Comparison of ENCODE assay signal across 28 cellular contexts in genomic region chr21:42391297-42391696, GRCh38. TPM values are rescaled to one million over a fixed set of nuclear protein-coding genes. Genes with fewer than 3 reads are reported as not detected.
"Had no signal": no experiment of that assay in that cellular context is flagged by ENCODE, and none has a peak within 500 bp of the region (broad histone marks: within the 10 kb centered on the region; RNA-seq: fewer than 3 reads in every experiment).

No MANE protein-coding gene starts in this region.

- FAIRE-seq: bronchial epithelial cell had no signal

- H3K4me3 ChIP-seq: lung, right lobe of liver, smooth muscle cell, testis, vagina had no signal

- H3K9me3 Mint-ChIP-seq: activated B cell treated with CpG ODN at 0.5 μM for 24 hours; activated CD8-positive, alpha-beta T cell treated with anti-CD3 and anti-CD28 coated beads for 36 hours; activated naive CD8-positive, alpha-beta T cell treated with anti-CD3 and anti-CD28 coated beads, Interleukin-2, amount 10 ng/mL, durations not matched to agents 7 days and 5 days; neural crest cell had no signal

- H3K36me3 ChIP-seq: right lobe of liver, vagina had no signal

- H3K4me2 ChIP-seq: smooth muscle cell had no signal

- H3K4me1 ChIP-seq: testis, vagina had no signal

- H3K4me3 Mint-ChIP-seq: activated B cell treated with CpG ODN at 0.5 μM for 24 hours; activated CD8-positive, alpha-beta memory T cell treated with anti-CD3 and anti-CD28 coated beads, Interleukin-2, amount 10 ng/mL, durations not matched to agents 7 days and 5 days; neural crest cell had no signal

- H3K27me3 ChIP-seq: right lobe of liver, testis, vagina had no signal

- H3K27me3 Mint-ChIP-seq: activated CD8-positive, alpha-beta memory T cell treated with anti-CD3 and anti-CD28 coated beads, Interleukin-2, amount 10 ng/mL, durations not matched to agents 7 days and 5 days; activated CD8-positive, alpha-beta T cell treated with anti-CD3 and anti-CD28 coated beads for 36 hours; activated naive CD8-positive, alpha-beta T cell treated with anti-CD3 and anti-CD28 coated beads, Interleukin-2, amount 10 ng/mL, durations not matched to agents 7 days and 5 days had no signal

- ATAC-seq: activated CD8-positive, alpha-beta memory T cell treated with anti-CD3 and anti-CD28 coated beads, Interleukin-2, amount 10 ng/mL, durations not matched to agents 7 days and 5 days; activated CD8-positive, alpha-beta T cell treated with anti-CD3 and anti-CD28 coated beads for 36 hours; left lobe of liver; naive thymus-derived CD4-positive, alpha-beta T cell; right lobe of liver had no signal

- H3K27ac ChIP-seq: right lobe of liver, testis, vagina had no signal

- H3K9me3 ChIP-seq: right lobe of liver, testis, vagina had no signal

- DNase-seq: activated B cell treated with CpG ODN at 0.5 μM for 24 hours; activated CD4-positive, alpha-beta T cell treated with anti-CD3 and anti-CD28 coated beads for 4 hours; activated CD8-positive, alpha-beta memory T cell treated with anti-CD3 and anti-CD28 coated beads, Interleukin-2, amount 10 ng/mL, durations not matched to agents 7 days and 5 days; activated CD8-positive, alpha-beta T cell treated with anti-CD3 and anti-CD28 coated beads for 36 hours; activated effector memory CD4-positive, alpha-beta T cell treated with anti-CD3 and anti-CD28 coated beads, Interleukin-2, amount 50 U/mL, for 16 hours; activated naive CD8-positive, alpha-beta T cell treated with anti-CD3 and anti-CD28 coated beads, Interleukin-2, amount 10 ng/mL, durations not matched to agents 7 days and 5 days; activated T-cell treated with anti-CD3 and anti-CD28 coated beads, Interleukin-2, amount 50 U/mL, for 1 hour; amniotic stem cell; foreskin fibroblast; immature natural killer cell; naive thymus-derived CD4-positive, alpha-beta T cell; occipital lobe; stimulated activated CD4-positive, alpha-beta T cell treated with anti-CD3 and anti-CD28 coated beads, Interleukin-15, amount 100 ng/mL, for 24 hours; stimulated activated naive CD4-positive, alpha-beta T cell; T-helper 1 cell; T-helper 9 cell; testis had no signal

- H3K27ac Mint-ChIP-seq: activated B cell treated with CpG ODN at 0.5 μM for 24 hours, immature natural killer cell had no signal

RNA-seq across cellular contexts. Expression of gene TMPRSS3, which starts 4.6 kb away (rescaled TPM):
- total RNA-seq: activated B cell treated with CpG ODN at 0.5 μM for 24 hours, chondrocyte, fibroblast of lung, neural crest cell, occipital lobe, smooth muscle cell had no signal
- polyA plus RNA-seq: fibroblast of lung, smooth muscle cell had no signal

RNA-seq across cellular contexts. Expression of gene UBASH3A, which starts 12.4 kb away (rescaled TPM):
- total RNA-seq: activated B cell treated with CpG ODN at 0.5 μM for 24 hours, bronchial epithelial cell, chondrocyte, epithelial cell of proximal tubule, fibroblast of lung, kidney epithelial cell, neural crest cell, occipital lobe, smooth muscle cell had no signal
- polyA plus RNA-seq: fibroblast of lung, smooth muscle cell had no signal

RNA-seq across cellular contexts. Expression of gene TFF1, which starts 25.0 kb away (rescaled TPM):
- total RNA-seq: activated B cell treated with CpG ODN at 0.5 μM for 24 hours; activated CD8-positive, alpha-beta memory T cell treated with anti-CD3 and anti-CD28 coated beads, Interleukin-2, amount 10 ng/mL, durations not matched to agents 7 days and 5 days; activated naive CD8-positive, alpha-beta T cell treated with anti-CD3 and anti-CD28 coated beads, Interleukin-2, amount 10 ng/mL, durations not matched to agents 7 days and 5 days; bronchial epithelial cell; chondrocyte; epithelial cell of proximal tubule; fibroblast of lung; kidney epithelial cell; naive thymus-derived CD4-positive, alpha-beta T cell; neural crest cell; occipital lobe; right lobe of liver; testis; vagina had no signal
- polyA plus RNA-seq: fibroblast of lung; immature natural killer cell; naive thymus-derived CD4-positive, alpha-beta T cell had no signal

RNA-seq across cellular contexts. Expression of gene TFF2, which starts 40.5 kb away (rescaled TPM):
- total RNA-seq: activated B cell treated with CpG ODN at 0.5 μM for 24 hours; activated CD8-positive, alpha-beta memory T cell treated with anti-CD3 and anti-CD28 coated beads, Interleukin-2, amount 10 ng/mL, durations not matched to agents 7 days and 5 days; activated CD8-positive, alpha-beta T cell treated with anti-CD3 and anti-CD28 coated beads for 36 hours; activated naive CD8-positive, alpha-beta T cell treated with anti-CD3 and anti-CD28 coated beads, Interleukin-2, amount 10 ng/mL, durations not matched to agents 7 days and 5 days; bronchial epithelial cell; chondrocyte; epithelial cell of proximal tubule; fibroblast of lung; kidney epithelial cell; lung; naive thymus-derived CD4-positive, alpha-beta T cell; neural crest cell; occipital lobe; smooth muscle cell; testis; vagina had no signal
- polyA plus RNA-seq: fibroblast of lung; immature natural killer cell; lung; naive thymus-derived CD4-positive, alpha-beta T cell; smooth muscle cell had no signal
